Comparison of ENCODE assay signal across 32 cellular contexts in genomic region chr4:69408451-69408850, GRCh38.
"Had no signal": no experiment of that assay in that cellular context is flagged by ENCODE, and none has a peak within 500 bp of the region (broad histone marks: within the 10 kb centered on the region; RNA-seq: fewer than 3 reads in every experiment).

No MANE protein-coding gene starts in this region.

- H3K27ac ChIP-seq: ascending aorta, cardiac muscle cell, colonic mucosa, WERI-Rb-1 had no signal

- H3K4me1 ChIP-seq: ascending aorta, colonic mucosa had no signal

- ATAC-seq: activated CD4-positive, alpha-beta T cell treated with anti-CD3 and anti-CD28 coated beads for 36 hours; activated CD4-positive, CD25-positive, alpha-beta regulatory T cell treated with anti-CD3 and anti-CD28 coated beads, Interleukin-2, amount 50 U/mL, for 24 hours; activated CD8-positive, alpha-beta memory T cell treated with anti-CD3 and anti-CD28 coated beads, Interleukin-2, amount 10 ng/mL, durations not matched to agents 7 days and 5 days; activated CD8-positive, alpha-beta T cell treated with anti-CD3 and anti-CD28 coated beads, Interleukin-2, amount 10 ng/mL, durations not matched to agents 7 days and 5 days; activated naive CD8-positive, alpha-beta T cell treated with anti-CD3 and anti-CD28 coated beads, Interleukin-2, amount 50 U/mL, for 24 hours; WTC11 had no signal

- FAIRE-seq: bronchial epithelial cell, TTC549 had no signal

- H3K27me3 ChIP-seq: ascending aorta, cardiac muscle cell, colonic mucosa had no signal

- H3K4me3 ChIP-seq: ascending aorta, cardiac muscle cell, colonic mucosa had no signal

- DNase-seq: activated CD4-positive, alpha-beta memory T cell treated with anti-CD3 and anti-CD28 coated beads, Interleukin-2, amount 10 ng/mL, durations not matched to agents 7 days and 5 days; activated CD4-positive, alpha-beta T cell treated with anti-CD3 and anti-CD28 coated beads for 1 hour; activated CD4-positive, alpha-beta T cell treated with anti-CD3 and anti-CD28 coated beads for 36 hours; activated CD4-positive, alpha-beta T cell treated with anti-CD3 and anti-CD28 coated beads for 48 hours; activated CD4-positive, alpha-beta T cell treated with anti-CD3 and anti-CD28 coated beads, Interleukin-2, amount 10 ng/mL, durations not matched to agents 7 days and 5 days; activated CD4-positive, alpha-beta T cell treated with anti-CD3 and anti-CD28 coated beads, Interleukin-2, amount 50 U/mL, for 48 hours; activated CD4-positive, CD25-positive, alpha-beta regulatory T cell; activated CD8-positive, alpha-beta memory T cell treated with anti-CD3 and anti-CD28 coated beads for 24 hours; activated CD8-positive, alpha-beta memory T cell treated with anti-CD3 and anti-CD28 coated beads, Interleukin-2, amount 10 ng/mL, durations not matched to agents 7 days and 5 days; activated CD8-positive, alpha-beta memory T cell treated with anti-CD3 and anti-CD28 coated beads, Interleukin-2, amount 50 U/mL, for 48 hours; activated CD8-positive, alpha-beta T cell treated with anti-CD3 and anti-CD28 coated beads, Interleukin-2, amount 10 ng/mL, durations not matched to agents 7 days and 5 days; activated effector memory CD4-positive, alpha-beta T cell treated with Interleukin-2 at 50 U/mL for 16 hours; activated gamma-delta T cell; activated naive CD4-positive, alpha-beta T cell treated with anti-CD3 and anti-CD28 coated beads, Interleukin-2, amount 10 ng/mL, durations not matched to agents 7 days and 5 days; activated naive CD4-positive, alpha-beta T cell treated with Interleukin-2 at 50 U/mL for 16 hours; activated naive CD8-positive, alpha-beta T cell treated with anti-CD3 and anti-CD28 coated beads, Interleukin-2, amount 10 ng/mL, durations not matched to agents 7 days and 5 days; activated naive CD8-positive, alpha-beta T cell treated with anti-CD3 and anti-CD28 coated beads, Interleukin-2, amount 50 U/mL, for 24 hours; activated T-cell treated with anti-CD3 and anti-CD28 coated beads, Interleukin-2, amount 50 U/mL, for 24 hours; activated T-cell treated with anti-CD3 and anti-CD28 coated beads, Interleukin-2, amount 50 U/mL, for 48 hours; amygdala; anterior cingulate cortex; caudate nucleus; cerebellar nuclear complex; colonic mucosa; T-helper 9 cell; WERI-Rb-1 had no signal

- H3K9me3 ChIP-seq: ascending aorta, colonic mucosa had no signal

- H3K36me3 ChIP-seq: ascending aorta, cardiac muscle cell, colonic mucosa, WERI-Rb-1 had no signal
